1 cellular context compared by ENCODE assay signal in genomic region chr7:102942181-102942882, GRCh38.
A peak's percentile ranks its signal among the peaks of the same experiment; 100 is the strongest.
TF ChIP-seq lines count a peak whose summit lies in the region.

No MANE protein-coding gene starts in this region.

TF ChIP-seq in liver, 16 proteins besides CTCF, POLR2A, EP300 and RAD21 (continued from another document):
- TF ChIP-seq, protein P1, sequence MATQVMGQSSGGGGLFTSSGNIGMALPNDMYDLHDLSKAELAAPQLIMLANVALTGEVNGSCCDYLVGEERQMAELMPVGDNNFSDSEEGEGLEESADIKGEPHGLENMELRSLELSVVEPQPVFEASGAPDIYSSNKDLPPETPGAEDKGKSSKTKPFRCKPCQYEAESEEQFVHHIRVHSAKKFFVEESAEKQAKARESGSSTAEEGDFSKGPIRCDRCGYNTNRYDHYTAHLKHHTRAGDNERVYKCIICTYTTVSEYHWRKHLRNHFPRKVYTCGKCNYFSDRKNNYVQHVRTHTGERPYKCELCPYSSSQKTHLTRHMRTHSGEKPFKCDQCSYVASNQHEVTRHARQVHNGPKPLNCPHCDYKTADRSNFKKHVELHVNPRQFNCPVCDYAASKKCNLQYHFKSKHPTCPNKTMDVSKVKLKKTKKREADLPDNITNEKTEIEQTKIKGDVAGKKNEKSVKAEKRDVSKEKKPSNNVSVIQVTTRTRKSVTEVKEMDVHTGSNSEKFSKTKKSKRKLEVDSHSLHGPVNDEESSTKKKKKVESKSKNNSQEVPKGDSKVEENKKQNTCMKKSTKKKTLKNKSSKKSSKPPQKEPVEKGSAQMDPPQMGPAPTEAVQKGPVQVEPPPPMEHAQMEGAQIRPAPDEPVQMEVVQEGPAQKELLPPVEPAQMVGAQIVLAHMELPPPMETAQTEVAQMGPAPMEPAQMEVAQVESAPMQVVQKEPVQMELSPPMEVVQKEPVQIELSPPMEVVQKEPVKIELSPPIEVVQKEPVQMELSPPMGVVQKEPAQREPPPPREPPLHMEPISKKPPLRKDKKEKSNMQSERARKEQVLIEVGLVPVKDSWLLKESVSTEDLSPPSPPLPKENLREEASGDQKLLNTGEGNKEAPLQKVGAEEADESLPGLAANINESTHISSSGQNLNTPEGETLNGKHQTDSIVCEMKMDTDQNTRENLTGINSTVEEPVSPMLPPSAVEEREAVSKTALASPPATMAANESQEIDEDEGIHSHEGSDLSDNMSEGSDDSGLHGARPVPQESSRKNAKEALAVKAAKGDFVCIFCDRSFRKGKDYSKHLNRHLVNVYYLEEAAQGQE (IDR thresholded peaks at IDR 0.05) = no peak
- peak; percentile 56 for TF ChIP-seq NR2F2 (IDR thresholded peaks at IDR 0.05)
